23 cellular contexts compared by ENCODE assay signal in genomic region chr13:83088858-83089257, GRCh38.
DNase-seq lines count a peak whose midpoint lies in the region; ATAC-seq, FAIRE-seq and TF ChIP-seq lines count a peak whose summit lies in the region.
"Had no signal": no experiment of that assay in that cellular context is flagged by ENCODE, and none has a peak within 500 bp of the region (broad histone marks: within the 10 kb centered on the region; RNA-seq: fewer than 3 reads in every experiment).

No MANE protein-coding gene starts in this region.

- H3K4me2 ChIP-seq in K562 (ENCODE audit: insufficient read depth, low read length) = no peak overlapping the region
- H3K4me2 ChIP-seq: BLaER1 had no signal

- H3K4me1 ChIP-seq in HEK293 (ENCODE audit: control insufficient read depth, insufficient read depth, low read length) = no peaks in the 10 kb centered on the region
- H3K4me1 ChIP-seq in K562 (replicated peaks in 1 of 2; ENCODE audit: control insufficient read depth in 2 of 2, insufficient read depth in 2 of 2, low read length in 2 of 2) = no peaks in the 10 kb centered on the region
- H3K4me1 ChIP-seq in tibial nerve = no peaks in the 10 kb centered on the region
- H3K4me1 ChIP-seq: BE2C, BLaER1 had no signal

- intact Hi-C loops in K562 (cut with micrococcal nuclease) = no loop called here

- TF ChIP-seq CTCF in HEK293 (tag by site-specific recombination; IDR thresholded peaks at IDR 0.05) = no peak
- TF ChIP-seq CTCF in K562 (IDR thresholded peaks at IDR 0.05 in 2 of 3, conservative IDR thresholded peaks at IDR 0.05 in 1 of 3; ENCODE audit: insufficient read depth in 2 of 3, low read depth in 1 of 3, low read length in 3 of 3) = no peak
- no peak for TF ChIP-seq CTCF in tibial nerve (IDR thresholded peaks at IDR 0.05)

- H3K4me3 ChIP-seq in HEK293 (ENCODE audit: low read depth, low read length) = no peak overlapping the region
- H3K4me3 ChIP-seq in K562 = no peak overlapping the region
- H3K4me3 ChIP-seq in tibial nerve = no peak overlapping the region
- H3K4me3 ChIP-seq: BLaER1 had no signal

- no peak for ATAC-seq in K562
- ATAC-seq in GM18861 (IDR thresholded peaks at IDR 0.05; ENCODE audit: unreplicated experiment) = no peak

- DNase-seq in K562 (ENCODE audit: extremely low read depth in 1 of 4, low spot score in 3 of 4) (no peak), foreskin melanocyte (no peak), tibial nerve (ENCODE audit: low spot score in 2 of 2) (no peak)
- DNase-seq: 8988T; ACHN; BE2C; C1 segment of cervical spinal cord; CD4-positive, alpha-beta memory T cell; CD4-positive, CD25-positive, alpha-beta regulatory T cell; CD8-positive, alpha-beta memory T cell; COR-L47; DMS 273 treated with DMSO at 0.1 percent for 48 hours; DMS153; DMS53; DMS79; DND-41; EL; GDM1 had no signal

- 100% methylated on average over 1 of the region's 1 CpG for WGBS in K562 (ENCODE audit: insufficient coverage, low coverage, missing lambda C conversion rate)
- WGBS in tibial nerve, 2 donors = 95 to 97% methylated on average over 1 of the region's 1 CpG

- H3K27ac ChIP-seq in HEK293 (ENCODE audit: extremely low read depth, low read depth, low read length) (no peak overlapping the region), K562 (ENCODE audit: extremely low read depth, low read depth, low read length) (no peak overlapping the region), tibial nerve (no peak overlapping the region)
- H3K27ac ChIP-seq: BLaER1 had no signal

- in situ Hi-C loops in K562 (cut with MboI) = no loop called here

- H3K27me3 ChIP-seq in K562 (ENCODE audit: control insufficient read depth in 2 of 2, insufficient read depth in 2 of 2, low read length in 2 of 2) = no peaks in the 10 kb centered on the region
- no peaks in the 10 kb centered on the region for H3K27me3 ChIP-seq in tibial nerve
- H3K27me3 ChIP-seq: BE2C, BLaER1 had no signal

- H3K79me2 ChIP-seq in K562 (ENCODE audit: control insufficient read depth, insufficient read depth, low read length) = peaks cover 2% of the 10 kb centered on the region; the same call in 2 of the 3 replicates

- FAIRE-seq in K562 (lab: Jason Lieb, UNC) = no peak
- FAIRE-seq: A204.1, GM12891 had no signal

- no peaks in the 10 kb centered on the region for H3K36me3 ChIP-seq in HEK293 (ENCODE audit: control insufficient read depth in 2 of 2, insufficient read depth in 1 of 2, low read length in 2 of 2)
- peaks cover 31% of the 10 kb centered on the region; the same call in 2 of the 3 replicates for H3K36me3 ChIP-seq in K562 (ENCODE audit: control insufficient read depth, insufficient read depth, low read length)
- no peaks in the 10 kb centered on the region for H3K36me3 ChIP-seq in tibial nerve
- H3K36me3 ChIP-seq: BE2C, BLaER1 had no signal

- H2AFZ ChIP-seq in K562 (ENCODE audit: low read depth, low read length) = no peak overlapping the region

- POLR2A ChIA-PET in HEK293 (lab: Yijun Ruan, JAX) (no interaction called here), K562 (lab: Yijun Ruan, JAX) (no interaction called here)

- no peak for TF ChIP-seq RAD21 in K562 (CRISPR knock-in tag; conservative IDR thresholded peaks at IDR 0.05 in 1 of 2, IDR thresholded peaks at IDR 0.05 in 1 of 2)

- no peak for TF ChIP-seq EP300 in K562 (IDR thresholded peaks at IDR 0.05; ENCODE audit: low read length)
- TF ChIP-seq EP300 in tibial nerve (IDR thresholded peaks at IDR 0.05) = no peak

- no peaks in the 10 kb centered on the region for H3K9me3 ChIP-seq in HEK293 (ENCODE audit: control insufficient read depth, insufficient read depth, low read depth, low read length)
- H3K9me3 ChIP-seq in K562 (replicated peaks; ENCODE audit: control insufficient read depth, insufficient read depth, low read depth, low read length) = peaks cover 3% of the 10 kb centered on the region; the same call in 1 of the 2 replicates
- peaks cover 0 to 12% (median 0%) of the 10 kb centered on the region in 4 donors for H3K9me3 ChIP-seq in tibial nerve
- H3K9me3 ChIP-seq: BE2C had no signal

- BruUV-seq in K562 (replicated peaks; lab: Mats Ljungman, UMichigan) = no TSS peak

- no peak overlapping the region for H3K9ac ChIP-seq in K562 (ENCODE audit: insufficient read depth in 1 of 2, low read depth in 2 of 2, low read length in 2 of 2)
- H3K9ac ChIP-seq: BLaER1 had no signal

- TF ChIP-seq POLR2A in K562 (conservative IDR thresholded peaks at IDR 0.05) = no peak
- TF ChIP-seq POLR2A in tibial nerve (IDR thresholded peaks at IDR 0.05) = no peak

- no peaks in the 10 kb centered on the region for H3K9me1 ChIP-seq in K562 (ENCODE audit: control insufficient read depth, insufficient read depth, low read length)

- CTCF ChIA-PET in HEK293 (lab: Yijun Ruan, JAX) (no interaction called here), K562 (lab: Yijun Ruan, JAX; ENCODE audit: low intra/inter-chr PET ratio) (no interaction called here)

- no peaks in the 10 kb centered on the region for H4K20me1 ChIP-seq in K562 (replicated peaks; ENCODE audit: control insufficient read depth, insufficient read depth, low read length)
- H4K20me1 ChIP-seq: BLaER1 had no signal

TF ChIP-seq in HEK293, 187 proteins besides CTCF, POLR2A, EP300 and RAD21:
- peak; percentile 54 for TF ChIP-seq ZNF585B (tag by site-specific recombination; IDR thresholded peaks at IDR 0.05)
- TF ChIP-seq ZNF121 (tag by site-specific recombination; IDR thresholded peaks at IDR 0.05) = no peak

TF ChIP-seq in K562, 482 proteins besides CTCF, POLR2A, EP300 and RAD21:
- no peak for TF ChIP-seq RBM15 (IDR thresholded peaks at IDR 0.05; ENCODE audit: insufficient read depth, low read length)
- no peak for TF ChIP-seq GABPA (tag; conservative IDR thresholded peaks at IDR 0.05; ENCODE audit: low read depth)
- TF ChIP-seq ZNF146 (CRISPR knock-in tag; IDR thresholded peaks at IDR 0.05; ENCODE audit: unreplicated experiment) = no peak
- no peak for TF ChIP-seq ZNF785 (CRISPR knock-in tag; IDR thresholded peaks at IDR 0.05)
- no peak for TF ChIP-seq HDAC1 (IDR thresholded peaks at IDR 0.05)
- TF ChIP-seq ELF2 (CRISPR knock-in tag; IDR thresholded peaks at IDR 0.05) = no peak
- no peak for TF ChIP-seq SIN3A (IDR thresholded peaks at IDR 0.05; ENCODE audit: borderline replicate concordance in 2 of 2, control insufficient read depth in 1 of 2, low read depth in 2 of 2, low read length in 2 of 2)
- TF ChIP-seq CBX3 (IDR thresholded peaks at IDR 0.05; ENCODE audit: borderline replicate concordance in 1 of 2, low read length in 2 of 2) = 0 out of 3 replicates have a peak, but pooled peaks of 1 of the 2 experiments have one; percentile 31
- TF ChIP-seq PRMT5 (CRISPR knock-in tag; IDR thresholded peaks at IDR 0.05) = no peak
- no peak for TF ChIP-seq TSC22D4 (tag; IDR thresholded peaks at IDR 0.05)
- TF ChIP-seq GATAD2A (IDR thresholded peaks at IDR 0.05) = no peak
- TF ChIP-seq C11orf30 (IDR thresholded peaks at IDR 0.05; ENCODE audit: low read depth) = no peak
- no peak for TF ChIP-seq ZNF133 (CRISPR knock-in tag; IDR thresholded peaks at IDR 0.05)
- no peak for TF ChIP-seq ID3 (CRISPR knock-in tag; IDR thresholded peaks at IDR 0.05)
- TF ChIP-seq ID3 (tag; IDR thresholded peaks at IDR 0.05) = no peak
- peak; percentile 52 for TF ChIP-seq ZFP36 (IDR thresholded peaks at IDR 0.05; ENCODE audit: low read depth, low read length, partially characterized antibody)
